Comparison of ENCODE assay signal across 1 cellular context in the genomic region with DNA sequence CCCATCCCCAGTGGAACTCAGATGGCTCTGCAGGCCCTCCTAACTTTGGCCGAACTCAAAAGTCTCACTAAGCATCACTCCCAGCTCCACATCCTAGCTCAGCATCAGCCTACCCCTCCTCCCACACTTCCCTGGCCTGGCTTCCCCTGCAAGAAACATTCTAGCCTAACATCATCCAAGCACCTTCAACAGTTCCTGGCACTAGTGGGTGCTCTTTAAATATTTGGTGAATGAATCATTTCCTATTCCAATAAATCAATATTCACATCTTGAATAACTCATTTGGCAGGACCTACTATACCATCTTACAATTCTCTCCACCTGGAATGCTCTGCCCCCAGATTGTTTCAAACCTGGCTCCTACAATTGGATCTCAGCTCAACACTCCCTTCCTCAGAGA.
A peak's percentile ranks its signal among the peaks of the same experiment; 100 is the strongest.
TF ChIP-seq lines count a peak whose summit lies in the region.

No MANE protein-coding gene starts in this region.

TF ChIP-seq in HEK293, 187 proteins besides CTCF, POLR2A, EP300 and RAD21:
- TF ChIP-seq WT1 (tag by site-specific recombination; IDR thresholded peaks at IDR 0.05) (no peak), ZFHX2 (tag by site-specific recombination; conservative IDR thresholded peaks at IDR 0.05) (0 out of 2 replicates have a peak, but pooled peaks have one; percentile 7)
